12 cellular contexts compared by ENCODE assay signal in genomic region chr3:27625848-27626247, GRCh38.
"Had no signal": no experiment of that assay in that cellular context is flagged by ENCODE, and none has a peak within 500 bp of the region (broad histone marks: within the 10 kb centered on the region; RNA-seq: fewer than 3 reads in every experiment).

No MANE protein-coding gene starts in this region.

- DNase-seq: activated CD4-positive, alpha-beta T cell treated with anti-CD3 and anti-CD28 coated beads, Interleukin-2, amount 50 U/mL, for 1 hour; activated CD4-positive, CD25-positive, alpha-beta regulatory T cell; activated naive CD4-positive, alpha-beta T cell treated with anti-CD3 and anti-CD28 coated beads, Interleukin-2, amount 10 ng/mL, durations not matched to agents 7 days and 5 days; activated T-cell treated with anti-CD3 and anti-CD28 coated beads for 4 hours; left colon; lower lobe of right lung; stimulated activated CD4-positive, alpha-beta T cell treated with anti-CD3 and anti-CD28 coated beads, Interleukin-12 subunit alpha, Interleukin-12 subunit beta, amount 100 ng/mL, for 4 hours; stimulated activated CD4-positive, alpha-beta T cell treated with anti-CD3 and anti-CD28 coated beads, Interleukin-2, amount 100 ng/mL, for 24 hours had no signal

- H3K36me3 ChIP-seq: lower lobe of right lung, neural progenitor cell had no signal

- H2AFZ ChIP-seq: neural progenitor cell had no signal

- H3K27ac ChIP-seq: lower lobe of right lung, neural progenitor cell, parathyroid adenoma had no signal

- H3K79me2 ChIP-seq: parathyroid adenoma had no signal

- H3K9ac ChIP-seq: neural progenitor cell, parathyroid adenoma had no signal

- H3K4me3 Mint-ChIP-seq: activated naive CD4-positive, alpha-beta T cell treated with anti-CD3 and anti-CD28 coated beads, Interleukin-2, amount 10 ng/mL, durations not matched to agents 7 days and 5 days; neural progenitor cell had no signal

- H3K27me3 Mint-ChIP-seq: activated naive CD4-positive, alpha-beta T cell treated with anti-CD3 and anti-CD28 coated beads, Interleukin-2, amount 10 ng/mL, durations not matched to agents 7 days and 5 days had no signal

- H3K4me1 Mint-ChIP-seq: neural progenitor cell had no signal

- ATAC-seq: esophagus mucosa, left colon, lower lobe of right lung had no signal

- H3K4me2 ChIP-seq: neural progenitor cell had no signal

- H3K27me3 ChIP-seq: neural progenitor cell had no signal

- H3K27ac Mint-ChIP-seq: activated naive CD4-positive, alpha-beta T cell treated with anti-CD3 and anti-CD28 coated beads, Interleukin-2, amount 10 ng/mL, durations not matched to agents 7 days and 5 days; activated T-helper 2 cell treated with anti-CD3 and anti-CD28 coated beads, Interferon-gamma antibody, Interleukin-2, Interleukin-4, amounts not matched to agents 10 μg/mL and 5 μg/mL and 100 μg/mL, durations not matched to agents 14 hours and 24 hours and 36 hours; neural progenitor cell had no signal

- H3K4me3 ChIP-seq: lower lobe of right lung, neural progenitor cell had no signal

- H3K9me3 ChIP-seq: lower lobe of right lung had no signal

- H3K9me3 Mint-ChIP-seq: activated naive CD4-positive, alpha-beta T cell treated with anti-CD3 and anti-CD28 coated beads, Interleukin-2, amount 10 ng/mL, durations not matched to agents 7 days and 5 days had no signal

- H3K4me1 ChIP-seq: neural progenitor cell, parathyroid adenoma had no signal

- H3K36me3 Mint-ChIP-seq: neural progenitor cell had no signal
